ENCODE assay signal across 10 cellular contexts in genomic region chr1:54543729-54544496, GRCh38. TPM values are rescaled to one million over a fixed set of nuclear protein-coding genes. Genes with fewer than 3 reads are reported as not detected.
DNase-seq lines count a peak whose midpoint lies in the region; ATAC-seq and TF ChIP-seq lines count a peak whose summit lies in the region.
"Had no signal": no experiment of that assay in that cellular context is flagged by ENCODE, and none has a peak within 500 bp of the region (broad histone marks: within the 10 kb centered on the region; RNA-seq: fewer than 3 reads in every experiment).

No MANE protein-coding gene starts in this region.

- H3K36me3 Mint-ChIP-seq in activated T-helper 2 cell treated with anti-CD3 and anti-CD28 coated beads, Interferon-gamma antibody, Interleukin-2, Interleukin-4, amounts not matched to agents 10 μg/mL and 5 μg/mL and 100 μg/mL, durations not matched to agents 14 hours and 24 hours and 36 hours (ENCODE audit: low read depth): no peaks in the 10 kb centered on the region
- no peaks in the 10 kb centered on the region for H3K36me3 Mint-ChIP-seq in T-cell
- H3K36me3 Mint-ChIP-seq in activated naive CD8-positive, alpha-beta T cell treated with anti-CD3 and anti-CD28 coated beads, Interleukin-2, amount 50 U/mL, for 24 hours (ENCODE audit: low read depth): no peaks in the 10 kb centered on the region
- H3K36me3 Mint-ChIP-seq: activated naive CD4-positive, alpha-beta T cell treated with anti-CD3 and anti-CD28 coated beads, Interleukin-2, amount 50 U/mL, for 72 hours had no signal

- H2BK15ac ChIP-seq in mesenchymal stem cell (ENCODE audit: low read depth, poor library complexity, severe bottlenecking): no peak overlapping the region

- H2BK12ac ChIP-seq in mesenchymal stem cell (ENCODE audit: low read length in 2 of 2): peak overlapping the region in 1 of 2 experiments; percentile 82

- H3K4ac ChIP-seq in mesenchymal stem cell (ENCODE audit: low read depth in 1 of 2, low read length in 2 of 2): no peak overlapping the region

- no peak overlapping the region for H2AFZ ChIP-seq in mesenchymal stem cell (ENCODE audit: low read depth, low read length)

- H3K9me3 ChIP-seq in mesenchymal stem cell (ENCODE audit: control insufficient read depth, low read length) (no peaks in the 10 kb centered on the region), mucosa of descending colon (no peaks in the 10 kb centered on the region)
- H3K9me3 ChIP-seq: upper lobe of left lung had no signal

- intact Hi-C loops in activated T-helper 2 cell treated with anti-CD3 and anti-CD28 coated beads, Interferon-gamma antibody, Interleukin-2, Interleukin-4, amounts not matched to agents 10 μg/mL and 5 μg/mL and 100 μg/mL, durations not matched to agents 14 hours and 24 hours and 36 hours (cut with micrococcal nuclease): loop anchor here (5.0 kb wide), 2 partner anchors 137 to 258 kb away; partner anchors contain the start of genes SSBP3 and TTC22
- intact Hi-C loops in mucosa of descending colon (cut with DNase I, micrococcal nuclease): no loop called here

- WGBS in mesenchymal stem cell: 72% methylated on average over 10 of the region's 13 CpGs

- H3K9ac ChIP-seq in mesenchymal stem cell (ENCODE audit: low read length): peak overlapping the region; percentile 30

- H3K27ac Mint-ChIP-seq in activated T-helper 2 cell treated with anti-CD3 and anti-CD28 coated beads, Interferon-gamma antibody, Interleukin-2, Interleukin-4, amounts not matched to agents 10 μg/mL and 5 μg/mL and 100 μg/mL, durations not matched to agents 14 hours and 24 hours and 36 hours: peak overlapping the region; percentile 18
- no peak overlapping the region for H3K27ac Mint-ChIP-seq in T-cell
- no peak overlapping the region for H3K27ac Mint-ChIP-seq in activated naive CD8-positive, alpha-beta T cell treated with anti-CD3 and anti-CD28 coated beads, Interleukin-2, amount 50 U/mL, for 24 hours

- H2BK5ac ChIP-seq in mesenchymal stem cell (ENCODE audit: low read depth, low read length, poor library complexity, severe bottlenecking): no peak overlapping the region

- no peak overlapping the region for H3K27ac ChIP-seq in mesenchymal stem cell (ENCODE audit: low read length, poor library complexity, severe bottlenecking)

- peaks cover 11% of the 10 kb centered on the region for H3K4me1 Mint-ChIP-seq in activated T-helper 2 cell treated with anti-CD3 and anti-CD28 coated beads, Interferon-gamma antibody, Interleukin-2, Interleukin-4, amounts not matched to agents 10 μg/mL and 5 μg/mL and 100 μg/mL, durations not matched to agents 14 hours and 24 hours and 36 hours (ENCODE audit: low read depth)
- H3K4me1 Mint-ChIP-seq in T-cell: peaks cover 14 to 20% (median 18%) of the 10 kb centered on the region in 3 donors
- peaks cover 18% of the 10 kb centered on the region for H3K4me1 Mint-ChIP-seq in activated naive CD8-positive, alpha-beta T cell treated with anti-CD3 and anti-CD28 coated beads, Interleukin-2, amount 50 U/mL, for 24 hours

- H2AK5ac ChIP-seq in mesenchymal stem cell (ENCODE audit: low read length, severe bottlenecking): no peak overlapping the region

- no peaks in the 10 kb centered on the region for H3K36me3 ChIP-seq in mesenchymal stem cell (ENCODE audit: control insufficient read depth in 1 of 2, insufficient read depth in 2 of 2, low read depth in 1 of 2, low read length in 2 of 2)
- H3K36me3 ChIP-seq in mucosa of descending colon (ENCODE audit: low read depth): no peaks in the 10 kb centered on the region
- H3K36me3 ChIP-seq: upper lobe of left lung had no signal

- POLR2A ChIA-PET in T-cell (lab: Charles Lee): no interaction called here

- H3K9me3 Mint-ChIP-seq in activated T-helper 2 cell treated with anti-CD3 and anti-CD28 coated beads, Interferon-gamma antibody, Interleukin-2, Interleukin-4, amounts not matched to agents 10 μg/mL and 5 μg/mL and 100 μg/mL, durations not matched to agents 14 hours and 24 hours and 36 hours: no peaks in the 10 kb centered on the region
- no peaks in the 10 kb centered on the region for H3K9me3 Mint-ChIP-seq in T-cell
- H3K9me3 Mint-ChIP-seq in activated naive CD8-positive, alpha-beta T cell treated with anti-CD3 and anti-CD28 coated beads, Interleukin-2, amount 50 U/mL, for 24 hours: no peaks in the 10 kb centered on the region
- H3K9me3 Mint-ChIP-seq: activated naive CD4-positive, alpha-beta T cell treated with anti-CD3 and anti-CD28 coated beads, Interleukin-2, amount 50 U/mL, for 72 hours had no signal

- H3K4me2 ChIP-seq in mesenchymal stem cell (ENCODE audit: low read length, poor library complexity, severe bottlenecking): no peak overlapping the region

- H3K4me3 ChIP-seq in mesenchymal stem cell (ENCODE audit: insufficient read depth in 1 of 2, low read depth in 1 of 2, low read length in 2 of 2) (no peak overlapping the region), mucosa of descending colon (no peak overlapping the region)
- H3K4me3 ChIP-seq: upper lobe of left lung had no signal

- ATAC-seq in T-cell (replicated peaks in 1 of 4) (no peak), GM21367 (IDR thresholded peaks at IDR 0.05; ENCODE audit: unreplicated experiment) (no peak), mucosa of descending colon (no peak)
- ATAC-seq in activated naive CD8-positive, alpha-beta T cell treated with anti-CD3 and anti-CD28 coated beads, Interleukin-2, amount 50 U/mL, for 24 hours: no peak
- ATAC-seq: activated naive CD4-positive, alpha-beta T cell treated with anti-CD3 and anti-CD28 coated beads, Interleukin-2, amount 50 U/mL, for 72 hours had no signal

- peak overlapping the region in 1 of 2 experiments; percentile 84 for H3K18ac ChIP-seq in mesenchymal stem cell (ENCODE audit: low read depth in 1 of 2, low read length in 2 of 2)

- H3K79me1 ChIP-seq in mesenchymal stem cell (replicated peaks; ENCODE audit: low read length, poor library complexity, severe bottlenecking): no peaks in the 10 kb centered on the region

- H4K8ac ChIP-seq in mesenchymal stem cell (ENCODE audit: low read length): no peak overlapping the region

- peak overlapping the region in 1 of 2 experiments; percentile 11 for H3K14ac ChIP-seq in mesenchymal stem cell (ENCODE audit: low read length in 2 of 2)

- CTCF ChIA-PET in T-cell (lab: Charles Lee): no interaction called here

- no peak for TF ChIP-seq CTCF in mucosa of descending colon (IDR thresholded peaks at IDR 0.05)

- H3K4me1 ChIP-seq in mesenchymal stem cell (ENCODE audit: control insufficient read depth, insufficient read depth, low read depth, low read length): peaks cover 18% of the 10 kb centered on the region
- H3K4me1 ChIP-seq in mucosa of descending colon (ENCODE audit: low read depth): peaks cover 14% of the 10 kb centered on the region

- H2BK120ac ChIP-seq in mesenchymal stem cell (ENCODE audit: low read depth, low read length): no peak overlapping the region

- H3K27me3 Mint-ChIP-seq in activated T-helper 2 cell treated with anti-CD3 and anti-CD28 coated beads, Interferon-gamma antibody, Interleukin-2, Interleukin-4, amounts not matched to agents 10 μg/mL and 5 μg/mL and 100 μg/mL, durations not matched to agents 14 hours and 24 hours and 36 hours (ENCODE audit: low read depth): peaks cover 8% of the 10 kb centered on the region
- peaks cover 0 to 1% of the 10 kb centered on the region in 2 donors for H3K27me3 Mint-ChIP-seq in T-cell
- H3K27me3 Mint-ChIP-seq in activated naive CD8-positive, alpha-beta T cell treated with anti-CD3 and anti-CD28 coated beads, Interleukin-2, amount 50 U/mL, for 24 hours: peaks cover 2% of the 10 kb centered on the region

- H3K23ac ChIP-seq in mesenchymal stem cell (ENCODE audit: low read length in 2 of 2): no peak overlapping the region

- H4K91ac ChIP-seq in mesenchymal stem cell (ENCODE audit: low read length): no peak overlapping the region

- no peak overlapping the region for H3K4me3 Mint-ChIP-seq in activated T-helper 2 cell treated with anti-CD3 and anti-CD28 coated beads, Interferon-gamma antibody, Interleukin-2, Interleukin-4, amounts not matched to agents 10 μg/mL and 5 μg/mL and 100 μg/mL, durations not matched to agents 14 hours and 24 hours and 36 hours (ENCODE audit: low read depth)
- peak overlapping the region in 1 of 3 donors; percentile 80 for H3K4me3 Mint-ChIP-seq in T-cell
- no peak overlapping the region for H3K4me3 Mint-ChIP-seq in activated naive CD8-positive, alpha-beta T cell treated with anti-CD3 and anti-CD28 coated beads, Interleukin-2, amount 50 U/mL, for 24 hours

- DNase-seq in CD1c-positive myeloid dendritic cell (ENCODE audit: extremely low spot score) (peak; percentile 50), Kasumi-1 (lab: John Stamatoyannopoulos, UW) (peak; percentile 72 to 82), mesenchymal stem cell (peak; percentile 72), T-cell (no peak), mucosa of descending colon (no peak)
- DNase-seq in activated T-helper 2 cell treated with anti-CD3 and anti-CD28 coated beads, Interferon-gamma antibody, Interleukin-2, Interleukin-4, amounts not matched to agents 10 μg/mL and 5 μg/mL and 100 μg/mL, durations not matched to agents 14 hours and 24 hours and 36 hours (ENCODE audit: low spot score): no peak
- no peak for DNase-seq in activated naive CD8-positive, alpha-beta T cell treated with anti-CD3 and anti-CD28 coated beads, Interleukin-2, amount 50 U/mL, for 24 hours
- DNase-seq: upper lobe of left lung had no signal

- H3K27me3 ChIP-seq in mesenchymal stem cell (ENCODE audit: control insufficient read depth in 1 of 2, insufficient read depth in 1 of 2, low read length in 2 of 2): peaks cover 0 to 5% of the 10 kb centered on the region in 2 experiments
- H3K27me3 ChIP-seq: upper lobe of left lung had no signal

RNA-seq across cellular contexts. Expression of gene ACOT11, which starts 4.1 kb away (rescaled TPM):
- total RNA-seq in activated T-helper 2 cell treated with anti-CD3 and anti-CD28 coated beads, Interferon-gamma antibody, Interleukin-2, Interleukin-4, amounts not matched to agents 10 μg/mL and 5 μg/mL and 100 μg/mL, durations not matched to agents 14 hours and 24 hours and 36 hours: 1.8 and 2.3 TPM in 2 replicates
- 0.83 TPM for polyA plus RNA-seq in mesenchymal stem cell (2013, experiment 1 of 2)
- polyA plus RNA-seq in mesenchymal stem cell (2013, experiment 2 of 2): 0.88 TPM
- total RNA-seq in T-cell (1 to 10 TPM in 2 of 5 donors, under 1 TPM in 3; 0.60 to 1.4 (median 0.93) TPM), mucosa of descending colon (100 to 1,000 TPM in 1 of 3 donors, 10 to 100 TPM in 2; 54.7 to 122 (median 62.2) TPM)

Comparison
In these comparisons a context has a peak if more than half of its experiments do, and no peak if none do; other contexts are left out.
1. DNase-seq: peak in CD1c-positive myeloid dendritic cell (single experiment), Kasumi-1 (2 of 2) and mesenchymal stem cell (single experiment); none in activated T-helper 2 cell treated with anti-CD3 and anti-CD28 coated beads, Interferon-gamma antibody, Interleukin-2, Interleukin-4, amounts not matched to agents 10 μg/mL and 5 μg/mL and 100 μg/mL, durations not matched to agents 14 hours and 24 hours and 36 hours (single experiment), T-cell (0 of 34), activated naive CD8-positive, alpha-beta T cell treated with anti-CD3 and anti-CD28 coated beads, Interleukin-2, amount 50 U/mL, for 24 hours (single experiment) and mucosa of descending colon (0 of 3).
2. RNA of gene ACOT11, which starts 4.1 kb away (total RNA-seq): 54.7 to 122 TPM in mucosa of descending colon; 1.8 to 2.3 TPM in activated T-helper 2 cell treated with anti-CD3 and anti-CD28 coated beads, Interferon-gamma antibody, Interleukin-2, Interleukin-4, amounts not matched to agents 10 μg/mL and 5 μg/mL and 100 μg/mL, durations not matched to agents 14 hours and 24 hours and 36 hours and 0.60 to 1.4 TPM in T-cell; every median in the first group is over 10 times any median in the second.